1 cellular context compared by ENCODE assay signal in the genomic region with DNA sequence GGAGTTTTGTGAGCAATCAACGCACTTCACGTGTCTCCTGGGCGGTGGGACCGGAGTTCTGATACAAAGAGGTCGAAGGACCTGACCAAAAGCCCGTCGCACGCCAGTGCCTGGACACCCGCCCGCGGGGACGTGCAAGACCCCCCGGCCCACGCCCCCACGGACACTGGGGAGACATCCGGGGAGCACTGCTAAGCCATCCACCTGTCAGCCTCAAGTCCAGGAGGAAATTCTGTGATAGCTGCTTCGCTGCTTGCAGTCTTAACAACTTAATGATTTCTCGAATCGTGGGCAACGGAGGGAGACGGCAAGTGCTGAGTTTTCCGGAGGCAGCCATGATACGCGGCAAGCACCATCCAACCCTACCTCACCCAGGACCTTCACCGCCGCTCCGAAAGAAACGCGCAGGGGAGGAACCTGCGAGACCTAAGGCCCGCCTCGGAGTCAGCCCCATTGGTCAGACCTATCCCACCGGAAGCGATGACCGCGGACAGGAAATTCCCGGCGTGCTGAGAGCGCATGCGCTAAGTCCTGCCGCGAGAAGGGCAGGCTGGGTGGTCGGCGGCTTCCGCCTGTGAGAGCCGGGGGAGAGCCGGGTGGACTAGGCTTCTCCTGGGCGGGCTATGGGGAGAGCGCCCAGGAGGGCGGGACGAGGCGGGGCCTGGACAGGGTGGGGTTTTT.
TF ChIP-seq lines count a peak whose summit lies in the region.

A gene (minus strand): TSS at position 393 of the 681 bp plus-strand sequence. CDS start 56 bp downstream, at position 337.

TF ChIP-seq in HepG2, 621 proteins besides CTCF, POLR2A, EP300 and RAD21 (continued from another document and continues in another):
- TF ChIP-seq, protein P1, sequence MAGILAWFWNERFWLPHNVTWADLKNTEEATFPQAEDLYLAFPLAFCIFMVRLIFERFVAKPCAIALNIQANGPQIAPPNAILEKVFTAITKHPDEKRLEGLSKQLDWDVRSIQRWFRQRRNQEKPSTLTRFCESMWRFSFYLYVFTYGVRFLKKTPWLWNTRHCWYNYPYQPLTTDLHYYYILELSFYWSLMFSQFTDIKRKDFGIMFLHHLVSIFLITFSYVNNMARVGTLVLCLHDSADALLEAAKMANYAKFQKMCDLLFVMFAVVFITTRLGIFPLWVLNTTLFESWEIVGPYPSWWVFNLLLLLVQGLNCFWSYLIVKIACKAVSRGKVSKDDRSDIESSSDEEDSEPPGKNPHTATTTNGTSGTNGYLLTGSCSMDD (CRISPR knock-in tag; IDR thresholded peaks at IDR 0.05), result peak; percentile 74
- TF ChIP-seq NPAS2 (CRISPR knock-in tag; IDR thresholded peaks at IDR 0.05; ENCODE audit: borderline replicate concordance) (no peak), MIER2 (CRISPR knock-in tag; IDR thresholded peaks at IDR 0.05) (no peak), IRX3 (CRISPR knock-in tag; IDR thresholded peaks at IDR 0.05; ENCODE audit: borderline replicate concordance, low read depth) (no peak), MTA3 (CRISPR knock-in tag; IDR thresholded peaks at IDR 0.05) (no peak), KLF13 (CRISPR knock-in tag; IDR thresholded peaks at IDR 0.05) (no peak), ZFP90 (CRISPR knock-in tag; IDR thresholded peaks at IDR 0.05; ENCODE audit: borderline replicate concordance) (peak; percentile 97), JUN (CRISPR knock-in tag; IDR thresholded peaks at IDR 0.05) (no peak; the same call in none of the 2 replicates), ZNF12 (CRISPR knock-in tag; IDR thresholded peaks at IDR 0.05) (no peak), PRMT3 (CRISPR knock-in tag; IDR thresholded peaks at IDR 0.05; ENCODE audit: borderline replicate concordance, low read depth) (peak; percentile 74; the same call in 1 of the 2 replicates), ZNF570 (CRISPR knock-in tag; IDR thresholded peaks at IDR 0.05; ENCODE audit: borderline replicate concordance) (0 out of 2 replicates have a peak, but pooled peaks have one; percentile 40), ZNF567 (CRISPR knock-in tag; IDR thresholded peaks at IDR 0.05; ENCODE audit: borderline replicate concordance) (no peak), MBNL3 (CRISPR knock-in tag; conservative IDR thresholded peaks at IDR 0.05) (no peak), ELF4 (CRISPR knock-in tag; IDR thresholded peaks at IDR 0.05; ENCODE audit: borderline replicate concordance) (no peak), IRF2 (CRISPR knock-in tag; IDR thresholded peaks at IDR 0.05) (peak; percentile 33; the same call in 1 of the 2 replicates), CBX2 (IDR thresholded peaks at IDR 0.05; ENCODE audit: low read depth, low read length) (no peak), CBX2 (CRISPR knock-in tag; IDR thresholded peaks at IDR 0.05; ENCODE audit: low read depth) (no peak), NFIB (CRISPR knock-in tag; IDR thresholded peaks at IDR 0.05; ENCODE audit: borderline replicate concordance) (no peak), ZNF775 (CRISPR knock-in tag; IDR thresholded peaks at IDR 0.05; ENCODE audit: borderline replicate concordance) (no peak; the same call in 1 of the 2 replicates), TGIF2 (CRISPR knock-in tag; IDR thresholded peaks at IDR 0.05) (peak; percentile 49; the same call in 1 of the 2 replicates), GABPB1 (CRISPR knock-in tag; IDR thresholded peaks at IDR 0.05) (peak; percentile 96), GABPA (IDR thresholded peaks at IDR 0.05; ENCODE audit: low read depth, low read length) (peak; percentile 93), GABPA (CRISPR knock-in tag; IDR thresholded peaks at IDR 0.05; ENCODE audit: low read depth) (peak; percentile 96), ATF7 (IDR thresholded peaks at IDR 0.05) (no peak), ATF7 (CRISPR knock-in tag; IDR thresholded peaks at IDR 0.05) (peak; percentile 88), RARG (CRISPR knock-in tag; IDR thresholded peaks at IDR 0.05; ENCODE audit: low read depth) (no peak), ZNF558 (CRISPR knock-in tag; IDR thresholded peaks at IDR 0.05; ENCODE audit: borderline replicate concordance) (no peak), KLF12 (CRISPR knock-in tag; IDR thresholded peaks at IDR 0.05; ENCODE audit: borderline replicate concordance) (no peak), ZNF614 (CRISPR knock-in tag; IDR thresholded peaks at IDR 0.05; ENCODE audit: borderline replicate concordance) (no peak; the same call in none of the 2 replicates), MLLT10 (CRISPR knock-in tag; IDR thresholded peaks at IDR 0.05) (no peak), ZNF878 (CRISPR knock-in tag; IDR thresholded peaks at IDR 0.05) (no peak), HOXA3 (CRISPR knock-in tag; IDR thresholded peaks at IDR 0.05) (peak; percentile 68), ZNF562 (CRISPR knock-in tag; IDR thresholded peaks at IDR 0.05; ENCODE audit: borderline replicate concordance) (no peak), FIP1L1 (IDR thresholded peaks at IDR 0.05; ENCODE audit: borderline replicate concordance, insufficient read depth, low read depth, low read length) (0 out of 2 replicates have a peak, but pooled peaks have one; percentile 63), ZNF83 (CRISPR knock-in tag; IDR thresholded peaks at IDR 0.05; ENCODE audit: borderline replicate concordance) (no peak; the same call in 1 of the 2 replicates), CCAR2 (optimal IDR thresholded peaks at IDR 0.05; ENCODE audit: low read depth, low read length) (no peak), ZNF780A (CRISPR knock-in tag; IDR thresholded peaks at IDR 0.05) (peak; percentile 80; the same call in 1 of the 2 replicates), SKI (IDR thresholded peaks at IDR 0.05; ENCODE audit: partially characterized antibody) (no peak), ZNF331 (CRISPR knock-in tag; IDR thresholded peaks at IDR 0.05) (0 out of 2 replicates have a peak, but pooled peaks have one; percentile 28), ZKSCAN1 (IDR thresholded peaks at IDR 0.05; ENCODE audit: low read length) (no peak), KDM1A (CRISPR knock-in tag; IDR thresholded peaks at IDR 0.05) (0 out of 2 replicates have a peak, but pooled peaks have one; percentile 23), ZNF430 (CRISPR knock-in tag; IDR thresholded peaks at IDR 0.05) (peak; percentile 43; the same call in 1 of the 2 replicates), HOXA5 (CRISPR knock-in tag; IDR thresholded peaks at IDR 0.05) (peak; percentile 53; the same call in 1 of the 2 replicates), ZNF782 (CRISPR knock-in tag; IDR thresholded peaks at IDR 0.05; ENCODE audit: borderline replicate concordance) (peak; percentile 90), SETDB1 (CRISPR knock-in tag; IDR thresholded peaks at IDR 0.05; ENCODE audit: borderline replicate concordance) (no peak), RCOR2 (CRISPR knock-in tag; IDR thresholded peaks at IDR 0.05) (no peak), AHR (CRISPR knock-in tag; IDR thresholded peaks at IDR 0.05) (peak; percentile 77)
- TF ChIP-seq, protein P2, sequence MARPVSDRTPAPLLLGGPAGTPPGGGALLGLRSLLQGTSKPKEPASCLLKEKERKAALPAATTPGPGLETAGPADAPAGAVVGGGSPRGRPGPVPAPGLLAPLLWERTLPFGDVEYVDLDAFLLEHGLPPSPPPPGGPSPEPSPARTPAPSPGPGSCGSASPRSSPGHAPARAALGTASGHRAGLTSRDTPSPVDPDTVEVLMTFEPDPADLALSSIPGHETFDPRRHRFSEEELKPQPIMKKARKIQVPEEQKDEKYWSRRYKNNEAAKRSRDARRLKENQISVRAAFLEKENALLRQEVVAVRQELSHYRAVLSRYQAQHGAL (CRISPR knock-in tag; IDR thresholded peaks at IDR 0.05; ENCODE audit: not compliant biosample characterization), result peak; percentile 89
- TF ChIP-seq, protein P3, sequence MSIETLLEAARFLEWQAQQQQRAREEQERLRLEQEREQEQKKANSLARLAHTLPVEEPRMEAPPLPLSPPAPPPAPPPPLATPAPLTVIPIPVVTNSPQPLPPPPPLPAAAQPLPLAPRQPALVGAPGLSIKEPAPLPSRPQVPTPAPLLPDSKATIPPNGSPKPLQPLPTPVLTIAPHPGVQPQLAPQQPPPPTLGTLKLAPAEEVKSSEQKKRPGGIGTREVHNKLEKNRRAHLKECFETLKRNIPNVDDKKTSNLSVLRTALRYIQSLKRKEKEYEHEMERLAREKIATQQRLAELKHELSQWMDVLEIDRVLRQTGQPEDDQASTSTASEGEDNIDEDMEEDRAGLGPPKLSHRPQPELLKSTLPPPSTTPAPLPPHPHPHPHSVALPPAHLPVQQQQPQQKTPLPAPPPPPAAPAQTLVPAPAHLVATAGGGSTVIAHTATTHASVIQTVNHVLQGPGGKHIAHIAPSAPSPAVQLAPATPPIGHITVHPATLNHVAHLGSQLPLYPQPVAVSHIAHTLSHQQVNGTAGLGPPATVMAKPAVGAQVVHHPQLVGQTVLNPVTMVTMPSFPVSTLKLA (IDR thresholded peaks at IDR 0.05), result no peak
- TF ChIP-seq, protein P4, sequence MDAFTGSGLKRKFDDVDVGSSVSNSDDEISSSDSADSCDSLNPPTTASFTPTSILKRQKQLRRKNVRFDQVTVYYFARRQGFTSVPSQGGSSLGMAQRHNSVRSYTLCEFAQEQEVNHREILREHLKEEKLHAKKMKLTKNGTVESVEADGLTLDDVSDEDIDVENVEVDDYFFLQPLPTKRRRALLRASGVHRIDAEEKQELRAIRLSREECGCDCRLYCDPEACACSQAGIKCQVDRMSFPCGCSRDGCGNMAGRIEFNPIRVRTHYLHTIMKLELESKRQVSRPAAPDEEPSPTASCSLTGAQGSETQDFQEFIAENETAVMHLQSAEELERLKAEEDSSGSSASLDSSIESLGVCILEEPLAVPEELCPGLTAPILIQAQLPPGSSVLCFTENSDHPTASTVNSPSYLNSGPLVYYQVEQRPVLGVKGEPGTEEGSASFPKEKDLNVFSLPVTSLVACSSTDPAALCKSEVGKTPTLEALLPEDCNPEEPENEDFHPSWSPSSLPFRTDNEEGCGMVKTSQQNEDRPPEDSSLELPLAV (CRISPR knock-in tag; conservative IDR thresholded peaks at IDR 0.05; ENCODE audit: low read depth), result no peak; the same call in 1 of the 2 replicates
- TF ChIP-seq, protein P5, sequence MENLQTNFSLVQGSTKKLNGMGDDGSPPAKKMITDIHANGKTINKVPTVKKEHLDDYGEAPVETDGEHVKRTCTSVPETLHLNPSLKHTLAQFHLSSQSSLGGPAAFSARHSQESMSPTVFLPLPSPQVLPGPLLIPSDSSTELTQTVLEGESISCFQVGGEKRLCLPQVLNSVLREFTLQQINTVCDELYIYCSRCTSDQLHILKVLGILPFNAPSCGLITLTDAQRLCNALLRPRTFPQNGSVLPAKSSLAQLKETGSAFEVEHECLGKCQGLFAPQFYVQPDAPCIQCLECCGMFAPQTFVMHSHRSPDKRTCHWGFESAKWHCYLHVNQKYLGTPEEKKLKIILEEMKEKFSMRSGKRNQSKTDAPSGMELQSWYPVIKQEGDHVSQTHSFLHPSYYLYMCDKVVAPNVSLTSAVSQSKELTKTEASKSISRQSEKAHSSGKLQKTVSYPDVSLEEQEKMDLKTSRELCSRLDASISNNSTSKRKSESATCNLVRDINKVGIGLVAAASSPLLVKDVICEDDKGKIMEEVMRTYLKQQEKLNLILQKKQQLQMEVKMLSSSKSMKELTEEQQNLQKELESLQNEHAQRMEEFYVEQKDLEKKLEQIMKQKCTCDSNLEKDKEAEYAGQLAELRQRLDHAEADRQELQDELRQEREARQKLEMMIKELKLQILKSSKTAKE (CRISPR knock-in tag; IDR thresholded peaks at IDR 0.05; ENCODE audit: borderline replicate concordance), result 0 out of 2 replicates have a peak, but pooled peaks have one; percentile 27
- TF ChIP-seq, protein P6, sequence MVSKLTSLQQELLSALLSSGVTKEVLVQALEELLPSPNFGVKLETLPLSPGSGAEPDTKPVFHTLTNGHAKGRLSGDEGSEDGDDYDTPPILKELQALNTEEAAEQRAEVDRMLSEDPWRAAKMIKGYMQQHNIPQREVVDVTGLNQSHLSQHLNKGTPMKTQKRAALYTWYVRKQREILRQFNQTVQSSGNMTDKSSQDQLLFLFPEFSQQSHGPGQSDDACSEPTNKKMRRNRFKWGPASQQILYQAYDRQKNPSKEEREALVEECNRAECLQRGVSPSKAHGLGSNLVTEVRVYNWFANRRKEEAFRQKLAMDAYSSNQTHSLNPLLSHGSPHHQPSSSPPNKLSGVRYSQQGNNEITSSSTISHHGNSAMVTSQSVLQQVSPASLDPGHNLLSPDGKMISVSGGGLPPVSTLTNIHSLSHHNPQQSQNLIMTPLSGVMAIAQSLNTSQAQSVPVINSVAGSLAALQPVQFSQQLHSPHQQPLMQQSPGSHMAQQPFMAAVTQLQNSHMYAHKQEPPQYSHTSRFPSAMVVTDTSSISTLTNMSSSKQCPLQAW (CRISPR knock-in tag; IDR thresholded peaks at IDR 0.05), result peak; percentile 83
- TF ChIP-seq, protein P7, sequence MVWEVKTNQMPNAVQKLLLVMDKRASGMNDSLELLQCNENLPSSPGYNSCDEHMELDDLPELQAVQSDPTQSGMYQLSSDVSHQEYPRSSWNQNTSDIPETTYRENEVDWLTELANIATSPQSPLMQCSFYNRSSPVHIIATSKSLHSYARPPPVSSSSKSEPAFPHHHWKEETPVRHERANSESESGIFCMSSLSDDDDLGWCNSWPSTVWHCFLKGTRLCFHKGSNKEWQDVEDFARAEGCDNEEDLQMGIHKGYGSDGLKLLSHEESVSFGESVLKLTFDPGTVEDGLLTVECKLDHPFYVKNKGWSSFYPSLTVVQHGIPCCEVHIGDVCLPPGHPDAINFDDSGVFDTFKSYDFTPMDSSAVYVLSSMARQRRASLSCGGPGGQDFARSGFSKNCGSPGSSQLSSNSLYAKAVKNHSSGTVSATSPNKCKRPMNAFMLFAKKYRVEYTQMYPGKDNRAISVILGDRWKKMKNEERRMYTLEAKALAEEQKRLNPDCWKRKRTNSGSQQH (CRISPR knock-in tag; IDR thresholded peaks at IDR 0.05; ENCODE audit: low read depth), result peak; percentile 36
- TF ChIP-seq, protein P8, sequence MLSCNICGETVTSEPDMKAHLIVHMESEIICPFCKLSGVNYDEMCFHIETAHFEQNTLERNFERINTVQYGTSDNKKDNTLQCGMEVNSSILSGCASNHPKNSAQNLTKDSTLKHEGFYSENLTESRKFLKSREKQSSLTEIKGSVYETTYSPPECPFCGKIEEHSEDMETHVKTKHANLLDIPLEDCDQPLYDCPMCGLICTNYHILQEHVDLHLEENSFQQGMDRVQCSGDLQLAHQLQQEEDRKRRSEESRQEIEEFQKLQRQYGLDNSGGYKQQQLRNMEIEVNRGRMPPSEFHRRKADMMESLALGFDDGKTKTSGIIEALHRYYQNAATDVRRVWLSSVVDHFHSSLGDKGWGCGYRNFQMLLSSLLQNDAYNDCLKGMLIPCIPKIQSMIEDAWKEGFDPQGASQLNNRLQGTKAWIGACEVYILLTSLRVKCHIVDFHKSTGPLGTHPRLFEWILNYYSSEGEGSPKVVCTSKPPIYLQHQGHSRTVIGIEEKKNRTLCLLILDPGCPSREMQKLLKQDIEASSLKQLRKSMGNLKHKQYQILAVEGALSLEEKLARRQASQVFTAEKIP (CRISPR knock-in tag; IDR thresholded peaks at IDR 0.05; ENCODE audit: borderline replicate concordance), result no peak
